In the genomic region with DNA sequence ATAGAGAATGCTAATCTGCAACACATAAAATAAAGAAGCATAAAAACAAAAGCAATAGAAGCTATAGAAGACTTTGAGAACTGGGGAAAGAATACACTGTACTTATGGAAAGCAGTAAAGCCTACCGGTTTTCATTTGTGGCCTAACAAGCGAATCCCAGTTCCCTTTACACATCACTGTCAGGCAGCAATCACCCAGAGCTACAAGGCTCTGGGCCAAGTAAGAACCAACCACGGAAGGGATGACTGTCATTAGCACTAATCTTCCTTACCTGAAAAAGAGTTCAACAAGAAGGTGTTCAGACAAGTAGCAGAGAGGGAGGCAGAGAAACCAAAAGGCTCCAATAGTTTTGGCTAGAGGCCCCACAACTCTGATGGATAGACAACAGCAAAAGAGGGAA, we compare ENCODE assay signal across 16 cellular contexts. TPM values are rescaled to one million over a fixed set of nuclear protein-coding genes. Genes with fewer than 3 reads are reported as not detected.
A peak's percentile ranks its signal among the peaks of the same experiment; 100 is the strongest.
DNase-seq lines count a peak whose midpoint lies in the region; ATAC-seq and FAIRE-seq lines count a peak whose summit lies in the region.
"Had no signal": no experiment of that assay in that cellular context is flagged by ENCODE, and none has a peak within 500 bp of the region (broad histone marks: within the 10 kb centered on the region; RNA-seq: fewer than 3 reads in every experiment).

No MANE protein-coding gene starts in this region.

- H3K4me1 ChIP-seq in esophagus (ENCODE audit: control insufficient read depth in 2 of 2, insufficient read depth in 2 of 2, low read length in 1 of 2), result peaks cover 10 to 27% of the 10 kb centered on the region in 2 donors

- no peaks in the 10 kb centered on the region for H3K9me3 ChIP-seq in esophagus (ENCODE audit: control insufficient read depth in 2 of 2, insufficient read depth in 1 of 2, low read depth in 1 of 2, low read length in 1 of 2)
- H3K9me3 ChIP-seq: BLaER1 treated with 17β-estradiol and CSF1 and Interleukin-3, amounts not matched to agents 10 nM and 100 nM had no signal

- no peak overlapping the region for H3K4me3 ChIP-seq in esophagus (ENCODE audit: low read depth in 1 of 2, low read length in 2 of 2)
- H3K4me3 ChIP-seq: BLaER1 treated with 17β-estradiol and CSF1 and Interleukin-3, amounts not matched to agents 10 nM and 100 nM had no signal

- FAIRE-seq in RCC 7860 (lab: Jason Lieb, UNC), result no peak

- peak overlapping the region; percentile 79 to 88 for H3K27ac ChIP-seq in esophagus (ENCODE audit: low read depth in 2 of 2, low read length in 1 of 2)

- ATAC-seq in GM18511 (IDR thresholded peaks at IDR 0.05; ENCODE audit: unreplicated experiment) (peak; percentile 72), GM21529 (IDR thresholded peaks at IDR 0.05; ENCODE audit: unreplicated experiment) (peak; percentile 64), HG03342 (IDR thresholded peaks at IDR 0.05; ENCODE audit: unreplicated experiment) (peak; percentile 41), left colon (no peak), GM19035 (IDR thresholded peaks at IDR 0.05; ENCODE audit: unreplicated experiment) (no peak)
- ATAC-seq: naive thymus-derived CD4-positive, alpha-beta T cell; right cardiac atrium had no signal

- 47 to 50% methylated on average over 3 of the region's 3 CpGs for WGBS in esophagus, 2 donors

- intact Hi-C loops in left colon (cut with DNase I, micrococcal nuclease), result no loop called here

- peaks cover 4 to 6% of the 10 kb centered on the region in 2 donors for H3K36me3 ChIP-seq in esophagus (ENCODE audit: control insufficient read depth in 2 of 2, insufficient read depth in 2 of 2, low read length in 1 of 2)

- DNase-seq in NCI-H82 treated with DMSO at 0.1 percent for 48 hours (lab: John Stamatoyannopoulos, UW; ENCODE audit: unreplicated experiment) (no peak), RCC 7860 (ENCODE audit: low spot score) (no peak), left colon (no peak)
- DNase-seq: effector CD4-positive, alpha-beta T cell; kidney glomerular epithelial cell; naive thymus-derived CD4-positive, alpha-beta T cell; NCI-H1092; NCI-H524; right cardiac atrium; substantia nigra had no signal

- no peaks in the 10 kb centered on the region for H3K27me3 ChIP-seq in esophagus (ENCODE audit: control insufficient read depth in 1 of 2, insufficient read depth in 2 of 2, low read length in 2 of 2)
- H3K27me3 ChIP-seq: BLaER1 treated with 17β-estradiol and CSF1 and Interleukin-3, amounts not matched to agents 10 nM and 100 nM had no signal

RNA-seq across cellular contexts. Expression of a gene that starts 15.0 kb away (rescaled TPM):
- 10 to 100 TPM; 23.2 to 25.9 TPM for polyA plus RNA-seq in esophagus
- 10 to 100 TPM; 54.9 to 60.7 TPM for total RNA-seq in left colon

Comparison
In these comparisons a context has a peak if more than half of its experiments do, and no peak if none do; other contexts are left out.
1. ATAC-seq: peak in GM18511 (single experiment), GM21529 (single experiment) and HG03342 (single experiment); none in left colon (single experiment) and GM19035 (single experiment).